Comparison of ENCODE assay signal across 1 cellular context in the genomic region with DNA sequence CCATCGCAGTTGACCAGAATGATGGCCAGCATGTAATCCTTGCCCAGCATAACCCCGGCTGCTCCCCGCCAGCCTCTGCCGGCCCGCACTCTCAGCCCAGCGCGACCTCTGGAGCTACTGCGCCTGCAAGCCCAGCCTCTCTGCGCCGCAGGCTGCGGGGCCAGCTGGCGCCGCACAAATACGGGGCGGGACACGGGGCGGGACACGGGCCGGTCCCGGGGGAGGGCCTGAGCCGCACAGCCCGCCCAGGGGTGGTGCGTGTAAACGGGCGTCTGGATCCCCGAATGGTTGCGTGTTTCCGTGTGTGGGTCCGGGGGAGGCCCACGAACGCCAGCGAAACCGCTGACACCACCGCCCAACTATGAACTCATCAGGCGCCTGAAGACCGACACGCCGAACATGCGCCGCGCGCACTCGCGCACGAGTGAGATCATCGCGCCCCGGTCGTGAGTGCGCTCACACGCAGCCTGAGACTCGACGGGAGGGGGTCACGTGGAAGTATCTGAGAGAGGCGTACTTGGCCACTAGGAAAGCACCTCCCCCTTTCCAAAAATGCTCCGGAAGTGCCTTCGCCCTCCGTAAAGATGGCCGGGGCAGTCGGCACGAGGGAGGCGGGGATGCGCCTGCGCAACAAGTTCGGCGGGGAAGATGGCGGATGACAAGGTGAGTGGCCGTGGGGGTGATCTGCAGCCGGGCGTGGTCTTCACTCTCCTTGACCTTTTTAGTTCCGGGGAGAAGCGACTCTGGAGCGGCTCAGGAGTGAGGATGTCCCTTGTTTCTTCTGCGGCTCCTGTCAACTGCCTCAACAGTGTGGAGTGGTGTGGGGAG.
A peak's percentile ranks its signal among the peaks of the same experiment; 100 is the strongest.
TF ChIP-seq lines count a peak whose summit lies in the region.

Gene APBB3 (minus strand): TSS at position 403 of the 828 bp plus-strand sequence. CDS start 353 bp downstream, at position 50.
A gene with protein sequence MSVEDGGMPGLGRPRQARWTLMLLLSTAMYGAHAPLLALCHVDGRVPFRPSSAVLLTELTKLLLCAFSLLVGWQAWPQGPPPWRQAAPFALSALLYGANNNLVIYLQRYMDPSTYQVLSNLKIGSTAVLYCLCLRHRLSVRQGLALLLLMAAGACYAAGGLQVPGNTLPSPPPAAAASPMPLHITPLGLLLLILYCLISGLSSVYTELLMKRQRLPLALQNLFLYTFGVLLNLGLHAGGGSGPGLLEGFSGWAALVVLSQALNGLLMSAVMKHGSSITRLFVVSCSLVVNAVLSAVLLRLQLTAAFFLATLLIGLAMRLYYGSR (plus strand): TSS at position 633 of the 828 bp plus-strand sequence. CDS start 2,342 bp downstream, outside the sequence.

TF ChIP-seq in HepG2, 621 proteins besides CTCF, POLR2A, EP300 and RAD21 (continued from another document and continues in another):
- TF ChIP-seq RERE (CRISPR knock-in tag; IDR thresholded peaks at IDR 0.05; ENCODE audit: low read depth) (no peak), ZNF256 (CRISPR knock-in tag; conservative IDR thresholded peaks at IDR 0.05) (no peak), NR2F6 (IDR thresholded peaks at IDR 0.05) (no peak), NR2F6 (CRISPR knock-in tag; IDR thresholded peaks at IDR 0.05) (no peak), ZNF572 (CRISPR knock-in tag; IDR thresholded peaks at IDR 0.05) (no peak), NFE2L2 (IDR thresholded peaks at IDR 0.05; ENCODE audit: low read length) (no peak), KMT2A (CRISPR knock-in tag; IDR thresholded peaks at IDR 0.05) (no peak), SALL1 (CRISPR knock-in tag; IDR thresholded peaks at IDR 0.05) (peak; percentile 42; the same call in 1 of the 2 replicates), NCOA1 (CRISPR knock-in tag; IDR thresholded peaks at IDR 0.05) (no peak), YY1 (IDR thresholded peaks at IDR 0.05; ENCODE audit: insufficient read depth, insufficient replicate concordance, low read depth, low read length) (peak; percentile 34), ZNF710 (CRISPR knock-in tag; IDR thresholded peaks at IDR 0.05; ENCODE audit: borderline replicate concordance) (0 out of 2 replicates have a peak, but pooled peaks have one; percentile 23), ZNF12 (CRISPR knock-in tag; IDR thresholded peaks at IDR 0.05) (no peak), SMAD1 (CRISPR knock-in tag; IDR thresholded peaks at IDR 0.05; ENCODE audit: borderline replicate concordance, low read depth) (peak; percentile 69; the same call in 1 of the 2 replicates), ZFY (CRISPR knock-in tag; IDR thresholded peaks at IDR 0.05) (peak; percentile 49; the same call in 1 of the 2 replicates), PRDM10 (CRISPR knock-in tag; IDR thresholded peaks at IDR 0.05; ENCODE audit: low read depth) (no peak), SMARCE1 (IDR thresholded peaks at IDR 0.05; ENCODE audit: borderline replicate concordance) (no peak), SAP130 (CRISPR knock-in tag; IDR thresholded peaks at IDR 0.05; ENCODE audit: low read depth) (peak; percentile 56; the same call in 1 of the 2 replicates), ZNF672 (CRISPR knock-in tag; IDR thresholded peaks at IDR 0.05) (no peak), NCOA5 (CRISPR knock-in tag; IDR thresholded peaks at IDR 0.05) (no peak), RFX5 (IDR thresholded peaks at IDR 0.05; ENCODE audit: low read depth, low read length) (no peak), ZNF576 (CRISPR knock-in tag; IDR thresholded peaks at IDR 0.05) (no peak), CHD2 (IDR thresholded peaks at IDR 0.05; ENCODE audit: low read depth, low read length) (no peak), TERF1 (CRISPR knock-in tag; IDR thresholded peaks at IDR 0.05) (no peak), ZIK1 (CRISPR knock-in tag; IDR thresholded peaks at IDR 0.05; ENCODE audit: borderline replicate concordance, low read depth) (no peak), KLF16 (CRISPR knock-in tag; IDR thresholded peaks at IDR 0.05) (no peak), ZNF430 (CRISPR knock-in tag; IDR thresholded peaks at IDR 0.05) (no peak), ZNF263 (CRISPR knock-in tag; IDR thresholded peaks at IDR 0.05) (no peak), ATF2 (CRISPR knock-in tag; IDR thresholded peaks at IDR 0.05) (no peak), GPN1 (CRISPR knock-in tag; IDR thresholded peaks at IDR 0.05; ENCODE audit: borderline replicate concordance) (no peak), CHCHD3 (CRISPR knock-in tag; IDR thresholded peaks at IDR 0.05) (no peak), CBX5 (CRISPR knock-in tag; IDR thresholded peaks at IDR 0.05; ENCODE audit: borderline replicate concordance) (no peak), ZNF598 (CRISPR knock-in tag; IDR thresholded peaks at IDR 0.05; ENCODE audit: borderline replicate concordance) (no peak), GATA4 (IDR thresholded peaks at IDR 0.05; ENCODE audit: borderline replicate concordance, low read depth) (no peak), TGIF2 (CRISPR knock-in tag; IDR thresholded peaks at IDR 0.05) (no peak)
- TF ChIP-seq, protein P1, sequence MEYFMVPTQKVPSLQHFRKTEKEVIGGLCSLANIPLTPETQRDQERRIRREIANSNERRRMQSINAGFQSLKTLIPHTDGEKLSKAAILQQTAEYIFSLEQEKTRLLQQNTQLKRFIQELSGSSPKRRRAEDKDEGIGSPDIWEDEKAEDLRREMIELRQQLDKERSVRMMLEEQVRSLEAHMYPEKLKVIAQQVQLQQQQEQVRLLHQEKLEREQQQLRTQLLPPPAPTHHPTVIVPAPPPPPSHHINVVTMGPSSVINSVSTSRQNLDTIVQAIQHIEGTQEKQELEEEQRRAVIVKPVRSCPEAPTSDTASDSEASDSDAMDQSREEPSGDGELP (IDR thresholded peaks at IDR 0.05; ENCODE audit: borderline replicate concordance, low read depth), result peak; percentile 78; the same call in 1 of the 2 replicates
- TF ChIP-seq, protein P2, sequence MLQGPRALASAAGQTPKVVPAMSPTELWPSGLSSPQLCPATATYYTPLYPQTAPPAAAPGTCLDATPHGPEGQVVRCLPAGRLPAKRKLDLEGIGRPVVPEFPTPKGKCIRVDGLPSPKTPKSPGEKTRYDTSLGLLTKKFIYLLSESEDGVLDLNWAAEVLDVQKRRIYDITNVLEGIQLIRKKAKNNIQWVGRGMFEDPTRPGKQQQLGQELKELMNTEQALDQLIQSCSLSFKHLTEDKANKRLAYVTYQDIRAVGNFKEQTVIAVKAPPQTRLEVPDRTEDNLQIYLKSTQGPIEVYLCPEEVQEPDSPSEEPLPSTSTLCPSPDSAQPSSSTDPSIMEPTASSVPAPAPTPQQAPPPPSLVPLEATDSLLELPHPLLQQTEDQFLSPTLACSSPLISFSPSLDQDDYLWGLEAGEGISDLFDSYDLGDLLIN (CRISPR knock-in tag; IDR thresholded peaks at IDR 0.05; ENCODE audit: borderline replicate concordance), result no peak
